In genomic region chr14:55104051-55104954, GRCh38 we compare ENCODE assay signal across 8 cellular contexts. TPM values are rescaled to one million over a fixed set of nuclear protein-coding genes. Genes with fewer than 3 reads are reported as not detected.
DNase-seq lines count a peak whose midpoint lies in the region; ATAC-seq and TF ChIP-seq lines count a peak whose summit lies in the region.

No MANE protein-coding gene starts in this region.

- 89% methylated on average over 6 of the region's 6 CpGs for WGBS in hepatocyte (ENCODE audit: low lambda C conversion rate, missing lambda C conversion rate)

- H3K9me3 ChIP-seq in hepatocyte (ENCODE audit: low read depth): no peaks in the 10 kb centered on the region
- peaks cover 4 to 5% of the 10 kb centered on the region in 2 donors for H3K9me3 ChIP-seq in stomach smooth muscle (ENCODE audit: control insufficient read depth in 2 of 2, low read length in 2 of 2)

- H3K4me3 ChIP-seq in hepatocyte: no peak overlapping the region
- no peak overlapping the region for H3K4me3 ChIP-seq in stomach smooth muscle (ENCODE audit: low read length in 2 of 2)

- no peak for ATAC-seq in HG03432 (IDR thresholded peaks at IDR 0.05; ENCODE audit: unreplicated experiment)
- no peak for ATAC-seq in GM21381 (IDR thresholded peaks at IDR 0.05; ENCODE audit: unreplicated experiment)

- peaks cover 44% of the 10 kb centered on the region for H3K4me1 ChIP-seq in hepatocyte (ENCODE audit: insufficient read depth)
- H3K4me1 ChIP-seq in stomach smooth muscle (ENCODE audit: control insufficient read depth, insufficient read depth, low read length): peaks cover 40% of the 10 kb centered on the region

- peak overlapping the region; percentile 34 for H2AFZ ChIP-seq in hepatocyte

- peak overlapping the region; percentile 97 for H3K27ac Mint-ChIP-seq in T-helper 1 cell treated with Interleukin-12 subunit alpha and Interleukin-12 subunit beta and Interleukin-4 antibody, amounts not matched to agents 30 μg/mL and 1 μg/mL, for 36 hours
- H3K27ac Mint-ChIP-seq in nephron progenitor cell: no peak overlapping the region

- peaks cover 12% of the 10 kb centered on the region for H3K36me3 Mint-ChIP-seq in T-helper 1 cell treated with Interleukin-12 subunit alpha and Interleukin-12 subunit beta and Interleukin-4 antibody, amounts not matched to agents 30 μg/mL and 1 μg/mL, for 36 hours (ENCODE audit: low read depth)
- peaks cover 7% of the 10 kb centered on the region for H3K36me3 Mint-ChIP-seq in nephron progenitor cell (ENCODE audit: low read depth)

- no peaks in the 10 kb centered on the region for H3K27me3 Mint-ChIP-seq in T-helper 1 cell treated with Interleukin-12 subunit alpha and Interleukin-12 subunit beta and Interleukin-4 antibody, amounts not matched to agents 30 μg/mL and 1 μg/mL, for 36 hours (ENCODE audit: low read depth)
- H3K27me3 Mint-ChIP-seq in nephron progenitor cell (ENCODE audit: low read depth, poor library complexity): peaks cover 10% of the 10 kb centered on the region

- no peaks in the 10 kb centered on the region for H3K79me2 ChIP-seq in hepatocyte

- H3K27me3 ChIP-seq in hepatocyte: no peaks in the 10 kb centered on the region
- no peaks in the 10 kb centered on the region for H3K27me3 ChIP-seq in stomach smooth muscle (ENCODE audit: control insufficient read depth in 1 of 2, insufficient read depth in 2 of 2, low read length in 2 of 2)

- no peaks in the 10 kb centered on the region for H4K20me1 ChIP-seq in hepatocyte (ENCODE audit: insufficient read depth, poor library complexity, severe bottlenecking)

- H3K36me3 ChIP-seq in hepatocyte (replicated peaks; ENCODE audit: insufficient read depth, low read depth) (no peaks in the 10 kb centered on the region), stomach smooth muscle (ENCODE audit: control insufficient read depth in 2 of 2, insufficient read depth in 2 of 2, low read length in 2 of 2) (no peaks in the 10 kb centered on the region)

- H3K27ac ChIP-seq in hepatocyte: peak overlapping the region; percentile 96
- H3K27ac ChIP-seq in stomach smooth muscle (ENCODE audit: low read length): peak overlapping the region; percentile 77

- peaks cover 15% of the 10 kb centered on the region for H3K9me3 Mint-ChIP-seq in T-helper 1 cell treated with Interleukin-12 subunit alpha and Interleukin-12 subunit beta and Interleukin-4 antibody, amounts not matched to agents 30 μg/mL and 1 μg/mL, for 36 hours
- peaks cover 19% of the 10 kb centered on the region for H3K9me3 Mint-ChIP-seq in nephron progenitor cell

- H3K9ac ChIP-seq in stomach smooth muscle (ENCODE audit: low read length in 2 of 2): no peak overlapping the region

- TF ChIP-seq CTCF in hepatocyte (IDR thresholded peaks at IDR 0.05; ENCODE audit: poor library complexity) (no peak), nephron progenitor cell (IDR thresholded peaks at IDR 0.05) (no peak)

- H3K4me3 Mint-ChIP-seq in T-helper 1 cell treated with Interleukin-12 subunit alpha and Interleukin-12 subunit beta and Interleukin-4 antibody, amounts not matched to agents 30 μg/mL and 1 μg/mL, for 36 hours: no peak overlapping the region
- no peak overlapping the region for H3K4me3 Mint-ChIP-seq in nephron progenitor cell

- H3K9me2 ChIP-seq in hepatocyte (replicated peaks; ENCODE audit: insufficient read depth): no peaks in the 10 kb centered on the region

- H3K4me1 Mint-ChIP-seq in T-helper 1 cell treated with Interleukin-12 subunit alpha and Interleukin-12 subunit beta and Interleukin-4 antibody, amounts not matched to agents 30 μg/mL and 1 μg/mL, for 36 hours (ENCODE audit: low read depth): peaks cover 38% of the 10 kb centered on the region
- peaks cover 33% of the 10 kb centered on the region for H3K4me1 Mint-ChIP-seq in nephron progenitor cell

- H3K4me2 ChIP-seq in hepatocyte: peak overlapping the region; percentile 61

- peak; percentile 49 for DNase-seq in DMS53 (lab: John Stamatoyannopoulos, UW)
- no peak for DNase-seq in DMS53 treated with DMSO at 0.1 percent for 48 hours (lab: John Stamatoyannopoulos, UW; ENCODE audit: unreplicated experiment)
- no peak for DNase-seq in hepatocyte (ENCODE audit: low spot score)
- DNase-seq in nephron progenitor cell: no peak

RNA-seq across cellular contexts. Expression of gene LGALS3, which starts 24.7 kb away (rescaled TPM):
- total RNA-seq in hepatocyte: 461 and 534 TPM in 2 replicates
- polyA plus RNA-seq in hepatocyte: 690 and 766 TPM in 2 replicates

RNA-seq across cellular contexts. Expression of gene MAPK1IP1L, which starts 52.9 kb away (rescaled TPM):
- 69.9 and 91.0 TPM in 2 replicates for total RNA-seq in hepatocyte
- 81.4 and 86.2 TPM in 2 replicates for polyA plus RNA-seq in hepatocyte
